Comparison of ENCODE assay signal across 26 cellular contexts in genomic region chr9:18829858-18830257, GRCh38.
DNase-seq lines count a peak whose midpoint lies in the region; ATAC-seq and TF ChIP-seq lines count a peak whose summit lies in the region.
"Had no signal": no experiment of that assay in that cellular context is flagged by ENCODE, and none has a peak within 500 bp of the region (broad histone marks: within the 10 kb centered on the region; RNA-seq: fewer than 3 reads in every experiment).

No MANE protein-coding gene starts in this region.

- in situ Hi-C loops in IMR-90 (cut with MboI; ENCODE audit: low sequenced_read_pairs) = no loop called here

- TF ChIP-seq POLR2A in IMR-90 (IDR thresholded peaks at IDR 0.05; ENCODE audit: low read depth, low read length) = no peak

- intact Hi-C loops in IMR-90 (cut with micrococcal nuclease) (loop anchor here (10.0 kb wide), 2 partner anchors 195 to 575 kb away; no protein-coding TSS in a partner anchor), mucosa of descending colon (cut with DNase I, micrococcal nuclease) (no loop called here), PC-3 (cut with micrococcal nuclease) (loop anchor here (10.0 kb wide), 1 partner anchor 195 kb away; no protein-coding TSS in a partner anchor)
- intact Hi-C loops in naive thymus-derived CD4-positive, alpha-beta T cell (cut with micrococcal nuclease) = no loop called here

- H3K27ac Mint-ChIP-seq in naive thymus-derived CD4-positive, alpha-beta T cell = no peak overlapping the region
- H3K27ac Mint-ChIP-seq: activated CD8-positive, alpha-beta T cell treated with anti-CD3 and anti-CD28 coated beads, Interleukin-2, amount 10 ng/mL, durations not matched to agents 7 days and 5 days; activated naive CD4-positive, alpha-beta T cell treated with anti-CD3 and anti-CD28 coated beads, Interleukin-2, amount 50 U/mL, for 72 hours; B cell; progenitor cell of endocrine pancreas had no signal

- H4K5ac ChIP-seq in IMR-90 (ENCODE audit: low read depth, low read length) = no peak overlapping the region

- no peak overlapping the region for H4K8ac ChIP-seq in IMR-90 (ENCODE audit: low read depth in 2 of 2, low read length in 2 of 2)

- H2BK20ac ChIP-seq in IMR-90 (ENCODE audit: low read depth, low read length) = no peak overlapping the region

- H3K4me3 ChIP-seq in IMR-90 (ENCODE audit: insufficient read depth, low read depth, low read length) (no peak overlapping the region), mucosa of descending colon (no peak overlapping the region), PC-3 (ENCODE audit: low read length) (no peak overlapping the region)
- H3K4me3 ChIP-seq in naive thymus-derived CD4-positive, alpha-beta T cell (ENCODE audit: low read length) = no peak overlapping the region
- H3K4me3 ChIP-seq: K562, PC-9, skin epidermis, stomach, upper lobe of left lung had no signal

- no peaks in the 10 kb centered on the region for H3K79me2 ChIP-seq in PC-3 (ENCODE audit: low read length)

- H2BK120ac ChIP-seq in IMR-90 (ENCODE audit: low read depth, low read length) = no peak overlapping the region

- peaks cover 9 to 23% (median 17%) of the 10 kb centered on the region in 7 donors for H3K4me1 Mint-ChIP-seq in naive thymus-derived CD4-positive, alpha-beta T cell
- H3K4me1 Mint-ChIP-seq: B cell had no signal

- H4K91ac ChIP-seq in IMR-90 (ENCODE audit: insufficient read depth, low read depth, low read length) = no peak overlapping the region

- BruUV-seq in IMR-90 (replicated peaks; lab: Mats Ljungman, UMichigan) = no TSS peak
- no TSS peak for BruUV-seq in PC-3 (replicated peaks; lab: Mats Ljungman, UMichigan)

- H3K27me3 Mint-ChIP-seq in naive thymus-derived CD4-positive, alpha-beta T cell = no peaks in the 10 kb centered on the region
- H3K27me3 Mint-ChIP-seq: B cell, brain, progenitor cell of endocrine pancreas had no signal

- H3K56ac ChIP-seq in IMR-90 (ENCODE audit: extremely low read depth, insufficient read depth, low read length) = no peak overlapping the region

- H2AK5ac ChIP-seq in IMR-90 (ENCODE audit: low read depth, low read length) = no peak overlapping the region

- H3K9me2 ChIP-seq in PC-3 (replicated peaks; ENCODE audit: low read length) = no peaks in the 10 kb centered on the region

- TF ChIP-seq CTCF in IMR-90 (conservative IDR thresholded peaks at IDR 0.05; ENCODE audit: low read depth, low read length) = no peak
- TF ChIP-seq CTCF in mucosa of descending colon (IDR thresholded peaks at IDR 0.05) = no peak
- no peak for TF ChIP-seq CTCF in PC-3 (conservative IDR thresholded peaks at IDR 0.05; ENCODE audit: low read depth, low read length)

- H3F3A ChIP-seq in PC-3 (ENCODE audit: low read length, unreplicated experiment) = no peaks in the 10 kb centered on the region

- H3K23ac ChIP-seq in IMR-90 (ENCODE audit: low read depth, low read length) = no peak overlapping the region

- H3K18ac ChIP-seq in IMR-90 (ENCODE audit: low read depth, low read length) = no peak overlapping the region

- H3K4me3 Mint-ChIP-seq in naive thymus-derived CD4-positive, alpha-beta T cell = no peak overlapping the region
- H3K4me3 Mint-ChIP-seq: activated CD8-positive, alpha-beta T cell treated with anti-CD3 and anti-CD28 coated beads, Interleukin-2, amount 10 ng/mL, durations not matched to agents 7 days and 5 days; activated T-cell treated with anti-CD3 and anti-CD28 coated beads, Interleukin-2, amount 50 U/mL, for 4 hours; B cell; brain had no signal

- H2AK9ac ChIP-seq in IMR-90 (replicated peaks; ENCODE audit: low read depth, low read length, poor library complexity) = no peak overlapping the region

- no peak overlapping the region for H2BK5ac ChIP-seq in IMR-90 (ENCODE audit: low read depth, low read length, poor library complexity, severe bottlenecking)

- H3K9me3 ChIP-seq in IMR-90 (ENCODE audit: control insufficient read depth, insufficient read depth, low read length) (no peaks in the 10 kb centered on the region), mucosa of descending colon (no peaks in the 10 kb centered on the region), PC-3 (ENCODE audit: low read length) (no peaks in the 10 kb centered on the region)
- H3K9me3 ChIP-seq in naive thymus-derived CD4-positive, alpha-beta T cell (ENCODE audit: control insufficient read depth in 2 of 3, low read length in 3 of 3) = no peaks in the 10 kb centered on the region
- H3K9me3 ChIP-seq: stomach, upper lobe of left lung had no signal

- H4K20me1 ChIP-seq in IMR-90 (ENCODE audit: insufficient read depth, low read length) (no peaks in the 10 kb centered on the region), PC-3 (ENCODE audit: low read length) (no peaks in the 10 kb centered on the region)

- no peak overlapping the region for H3K14ac ChIP-seq in IMR-90 (replicated peaks; ENCODE audit: low read depth, low read length)

- no peak overlapping the region for H2BK15ac ChIP-seq in IMR-90 (ENCODE audit: low read depth, low read length)

- H2AFZ ChIP-seq in IMR-90 (replicated peaks; ENCODE audit: low read length, poor library complexity) (no peak overlapping the region), PC-3 (ENCODE audit: low read length) (no peak overlapping the region)
- H2AFZ ChIP-seq: PC-9 had no signal

- H3K4me1 ChIP-seq in IMR-90 (ENCODE audit: control insufficient read depth, insufficient read depth, low read length) (peaks cover 5% of the 10 kb centered on the region), mucosa of descending colon (ENCODE audit: low read depth) (peaks cover 3% of the 10 kb centered on the region), PC-3 (ENCODE audit: insufficient read depth, low read length) (no peaks in the 10 kb centered on the region)
- H3K4me1 ChIP-seq in naive thymus-derived CD4-positive, alpha-beta T cell (ENCODE audit: control insufficient read depth in 2 of 2, insufficient read depth in 2 of 2, low read length in 2 of 2) = peaks cover 0 to 8% of the 10 kb centered on the region in 2 donors
- H3K4me1 ChIP-seq: foreskin keratinocyte had no signal

- DNase-seq in DMS153 treated with DMSO at 0.1 percent for 48 hours (lab: John Stamatoyannopoulos, UW; ENCODE audit: unreplicated experiment) (peak; percentile 26), IMR-90 (peak; percentile 15), astrocyte of the hippocampus (ENCODE audit: low read depth, low spot score) (peak; percentile 39), mucosa of descending colon (no peak), PC-3 (no peak), NCI-H2171 treated with DMSO at 0.1 percent for 48 hours (lab: John Stamatoyannopoulos, UW) (no peak)
- no peak for DNase-seq in naive thymus-derived CD4-positive, alpha-beta T cell
- DNase-seq: activated CD8-positive, alpha-beta T cell treated with anti-CD3 and anti-CD28 coated beads, Interleukin-2, amount 10 ng/mL, durations not matched to agents 7 days and 5 days; activated T-cell treated with anti-CD3 and anti-CD28 coated beads, Interleukin-2, amount 50 U/mL, for 4 hours; foreskin keratinocyte; HCEC 1CT; mesendoderm; MV-4-11; NCI-H82; PC-9; stimulated activated CD4-positive, alpha-beta T cell treated with anti-CD3 and anti-CD28 coated beads, Interleukin-4, amount 100 ng/mL, for 1 hour; stomach; T-helper 9 cell; upper lobe of left lung had no signal

- no peak overlapping the region for H3K4me2 ChIP-seq in IMR-90 (ENCODE audit: low read depth, low read length)
- H3K4me2 ChIP-seq in PC-3 (ENCODE audit: low read length) = no peak overlapping the region
- H3K4me2 ChIP-seq: PC-9 had no signal

- ATAC-seq in IMR-90 (ENCODE audit: low read depth) (no peak), mucosa of descending colon (peak; percentile 46), PC-3 (no peak), HG03280 (IDR thresholded peaks at IDR 0.05; ENCODE audit: unreplicated experiment) (no peak)
- no peak for ATAC-seq in naive thymus-derived CD4-positive, alpha-beta T cell
- ATAC-seq: activated CD8-positive, alpha-beta T cell treated with anti-CD3 and anti-CD28 coated beads, Interleukin-2, amount 10 ng/mL, durations not matched to agents 7 days and 5 days; activated naive CD4-positive, alpha-beta T cell treated with anti-CD3 and anti-CD28 coated beads, Interleukin-2, amount 50 U/mL, for 72 hours; activated T-cell treated with anti-CD3 and anti-CD28 coated beads, Interleukin-2, amount 50 U/mL, for 4 hours; foreskin keratinocyte; K562 had no signal

- no peak overlapping the region for H3K9ac ChIP-seq in IMR-90 (ENCODE audit: low read depth, low read length)
- H3K9ac ChIP-seq in PC-3 (ENCODE audit: low read length) = no peak overlapping the region

- no peaks in the 10 kb centered on the region for H3K36me3 Mint-ChIP-seq in naive thymus-derived CD4-positive, alpha-beta T cell
- H3K36me3 Mint-ChIP-seq: activated naive CD4-positive, alpha-beta T cell treated with anti-CD3 and anti-CD28 coated beads, Interleukin-2, amount 50 U/mL, for 72 hours; brain had no signal

- H3K9me3 Mint-ChIP-seq in naive thymus-derived CD4-positive, alpha-beta T cell = no peaks in the 10 kb centered on the region
- H3K9me3 Mint-ChIP-seq: activated naive CD4-positive, alpha-beta T cell treated with anti-CD3 and anti-CD28 coated beads, Interleukin-2, amount 50 U/mL, for 72 hours; activated T-cell treated with anti-CD3 and anti-CD28 coated beads, Interleukin-2, amount 50 U/mL, for 4 hours; brain had no signal

- no peak for TF ChIP-seq RAD21 in IMR-90 (IDR thresholded peaks at IDR 0.05; ENCODE audit: low read length)

- H3K27ac ChIP-seq in IMR-90 (ENCODE audit: insufficient read depth, low read length) = no peak overlapping the region
- no peak overlapping the region for H3K27ac ChIP-seq in PC-3 (ENCODE audit: low read length)
- no peak overlapping the region for H3K27ac ChIP-seq in naive thymus-derived CD4-positive, alpha-beta T cell (ENCODE audit: low read depth, low read length)
- H3K27ac ChIP-seq: foreskin keratinocyte, PC-9, skin epidermis, stomach, upper lobe of left lung had no signal

- no peak overlapping the region for H3K4ac ChIP-seq in IMR-90 (ENCODE audit: low read depth, low read length)

- WGBS in IMR-90 (ENCODE audit: extremely low coverage in 2 of 2, insufficient read length in 1 of 2), 2 experiments = 100% methylated on average over 1 of the region's 5 CpGs; no CpG with 5 or more reads in 1 of the 2 experiments

- H3K79me1 ChIP-seq in IMR-90 (ENCODE audit: low read depth in 1 of 2, low read length in 2 of 2) = no peaks in the 10 kb centered on the region

- H3K27me3 ChIP-seq in IMR-90 (ENCODE audit: control insufficient read depth, insufficient read depth, low read length) (peaks cover 2% of the 10 kb centered on the region; the same call in 1 of the 2 replicates), PC-3 (ENCODE audit: low read length) (no peaks in the 10 kb centered on the region)
- H3K27me3 ChIP-seq in naive thymus-derived CD4-positive, alpha-beta T cell (ENCODE audit: control insufficient read depth in 2 of 2, insufficient read depth in 2 of 2, low read length in 2 of 2) = no peaks in the 10 kb centered on the region
- H3K27me3 ChIP-seq: foreskin keratinocyte, stomach, upper lobe of left lung had no signal

- dilution Hi-C loops in IMR-90 (cut with HindIII; ENCODE audit: low sequenced_read_pairs, unreplicated experiment) = no loop called here

- H3K9me1 ChIP-seq in IMR-90 (ENCODE audit: insufficient read depth, low read length) = no peaks in the 10 kb centered on the region

- CTCF ChIA-PET in IMR-90 (lab: Yijun Ruan, JAX) (no interaction called here), PC-3 (lab: Charles Lee) (no interaction called here)
- CTCF ChIA-PET in naive thymus-derived CD4-positive, alpha-beta T cell (lab: Charles Lee) = no interaction called here

- POLR2A ChIA-PET in IMR-90 (lab: Charles Lee; ENCODE audit: unreplicated experiment) = no interaction called here
- POLR2A ChIA-PET in PC-3 (lab: Charles Lee; ENCODE audit: unreplicated experiment) = no interaction called here
- POLR2A ChIA-PET in naive thymus-derived CD4-positive, alpha-beta T cell (lab: Charles Lee) = no interaction called here

- H3K36me3 ChIP-seq in IMR-90 (ENCODE audit: control insufficient read depth, insufficient read depth, low read length) = no peaks in the 10 kb centered on the region
- no peaks in the 10 kb centered on the region for H3K36me3 ChIP-seq in mucosa of descending colon (ENCODE audit: low read depth)
- H3K36me3 ChIP-seq in PC-3 (ENCODE audit: low read depth, low read length) = no peaks in the 10 kb centered on the region
- H3K36me3 ChIP-seq in naive thymus-derived CD4-positive, alpha-beta T cell (ENCODE audit: control insufficient read depth in 2 of 3, insufficient read depth in 3 of 3, low read length in 3 of 3) = no peaks in the 10 kb centered on the region
- H3K36me3 ChIP-seq: stomach, upper lobe of left lung had no signal

Comparison
In these comparisons a context has a peak if more than half of its experiments do, and no peak if none do; other contexts are left out.
1. DNase-seq: peak in DMS153 treated with DMSO at 0.1 percent for 48 hours (single experiment), IMR-90 (single experiment) and astrocyte of the hippocampus (single experiment); none in mucosa of descending colon (0 of 3), PC-3 (single experiment), naive thymus-derived CD4-positive, alpha-beta T cell (0 of 9) and NCI-H2171 treated with DMSO at 0.1 percent for 48 hours (single experiment).
2. intact Hi-C loops: an anchor here in IMR-90 (10.0 kb wide) and PC-3 (10.0 kb wide); none called in mucosa of descending colon and naive thymus-derived CD4-positive, alpha-beta T cell.